In the genomic region with DNA sequence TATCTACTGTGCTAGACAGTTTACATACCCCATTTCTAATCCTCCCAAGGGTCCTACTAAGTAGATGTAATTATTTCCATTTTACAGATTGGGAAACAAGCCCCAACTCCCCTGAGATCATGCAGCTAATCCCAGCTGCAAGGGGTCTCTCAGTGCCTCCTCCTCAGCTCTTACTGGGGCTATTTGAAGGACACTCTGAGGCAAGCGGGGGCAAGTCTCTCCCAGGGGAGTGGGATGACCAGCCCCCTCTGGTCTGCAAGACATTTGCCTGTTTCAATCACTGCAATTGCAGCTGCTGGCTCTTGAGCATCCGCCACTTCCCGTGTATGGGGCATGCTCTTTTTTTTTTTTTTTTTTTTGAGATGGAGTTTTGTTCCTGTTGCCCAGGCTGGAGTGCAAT, we compare ENCODE assay signal across 1 cellular context.
TF ChIP-seq lines count a peak whose summit lies in the region.

No MANE protein-coding gene starts in this region.

TF ChIP-seq in H1, 55 proteins besides CTCF, POLR2A, EP300 and RAD21:
- TF ChIP-seq JUND (IDR thresholded peaks at IDR 0.05; ENCODE audit: low read length) (no peak), ATF3 (IDR thresholded peaks at IDR 0.05; ENCODE audit: insufficient read depth, low read depth, low read length) (no peak), SP2 (IDR thresholded peaks at IDR 0.05; ENCODE audit: low read length) (no peak), MAFK (IDR thresholded peaks at IDR 0.05; ENCODE audit: low read depth, low read length) (no peak), RFX5 (IDR thresholded peaks at IDR 0.05; ENCODE audit: borderline replicate concordance, low read depth, low read length) (no peak), TEAD4 (IDR thresholded peaks at IDR 0.05; ENCODE audit: low read depth, low read length) (no peak), HDAC6 (IDR thresholded peaks at IDR 0.05; ENCODE audit: low read depth, low read length) (no peak), GABPA (IDR thresholded peaks at IDR 0.05; ENCODE audit: borderline replicate concordance, insufficient read depth, low read length) (no peak), BCL11A (IDR thresholded peaks at IDR 0.05; ENCODE audit: low read depth in 2 of 2, low read length in 2 of 2) (no peak), CTBP2 (IDR thresholded peaks at IDR 0.05; ENCODE audit: borderline replicate concordance, insufficient read depth, insufficient read length, low read length) (no peak), RXRA (IDR thresholded peaks at IDR 0.05; ENCODE audit: insufficient read depth, low read depth, low read length) (no peak), SAP30 (IDR thresholded peaks at IDR 0.05; ENCODE audit: insufficient read depth, insufficient replicate concordance, low read length) (no peak), USF2 (IDR thresholded peaks at IDR 0.05; ENCODE audit: low read length) (no peak), CBX8 (IDR thresholded peaks at IDR 0.05; ENCODE audit: borderline replicate concordance, low read depth, low read length) (no peak), EGR1 (IDR thresholded peaks at IDR 0.05; ENCODE audit: borderline replicate concordance, low read depth, low read length) (no peak), CHD2 (IDR thresholded peaks at IDR 0.05; ENCODE audit: low read length) (no peak), BRCA1 (IDR thresholded peaks at IDR 0.05; ENCODE audit: low read depth, low read length) (no peak), NANOG (IDR thresholded peaks at IDR 0.05; ENCODE audit: insufficient read depth, low read depth, low read length, poor library complexity, severe bottlenecking) (no peak), KDM4A (IDR thresholded peaks at IDR 0.05; ENCODE audit: low read depth, low read length, severe bottlenecking) (no peak)
TF ChIP-seq in H1: peak in this region for 0.
